8 cellular contexts compared by ENCODE assay signal in the genomic region with DNA sequence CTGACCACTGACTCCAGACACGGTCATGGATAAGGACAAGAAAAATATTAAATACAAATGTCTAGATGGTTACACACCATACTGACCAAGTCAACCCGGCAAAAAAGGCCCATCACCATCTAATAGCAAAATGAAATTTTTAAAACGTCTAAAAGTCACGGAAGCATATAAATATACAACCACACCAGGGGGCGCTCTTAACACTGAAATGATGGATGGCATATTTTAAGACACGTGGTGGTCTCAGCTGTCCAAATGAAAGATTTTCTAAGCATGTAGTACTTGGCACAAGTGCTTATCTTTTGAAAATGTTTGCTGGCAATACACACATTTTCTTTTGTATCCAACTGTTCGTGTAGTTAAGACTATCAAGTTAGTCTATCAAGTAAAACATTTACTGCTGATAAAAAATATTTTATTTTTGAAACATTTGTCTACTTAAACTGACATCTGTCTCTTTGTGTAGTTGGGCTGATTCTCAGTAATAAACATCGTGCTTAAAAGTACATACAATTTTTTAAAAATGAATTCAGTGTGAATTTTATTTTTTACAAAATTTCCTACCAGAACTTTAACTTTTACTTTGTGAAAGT.
DNase-seq lines count a peak whose midpoint lies in the region; ATAC-seq and TF ChIP-seq lines count a peak whose summit lies in the region.

No MANE protein-coding gene starts in this region.

- no peak for TF ChIP-seq POLR2A in prostate gland (IDR thresholded peaks at IDR 0.05)

- no peaks in the 10 kb centered on the region for H3K27me3 ChIP-seq in prostate gland (replicated peaks; ENCODE audit: insufficient read depth)

- no peak overlapping the region for H3K4me3 ChIP-seq in prostate gland

- intact Hi-C loops in prostate gland (cut with DNase I) = loop anchor here (10.0 kb wide), 1 partner anchor 540 kb away; no protein-coding TSS in a partner anchor

- peak in 3 of 4 experiments; percentile 15 to 43 (median 28) for TF ChIP-seq CTCF in prostate gland (IDR thresholded peaks at IDR 0.05)

- H3K9me3 ChIP-seq in prostate gland = no peaks in the 10 kb centered on the region

- H3K27ac ChIP-seq in prostate gland = no peak overlapping the region

- DNase-seq in SIG-M5 treated with dmso at 0.1 percent for 504 hours (lab: John Stamatoyannopoulos, UW; ENCODE audit: unreplicated experiment) = peak; percentile 56
- no peak for DNase-seq in SIG-M5 (lab: John Stamatoyannopoulos, UW)
- DNase-seq in NCI-H446 treated with DMSO at 0.1 percent for 48 hours (lab: John Stamatoyannopoulos, UW) = peak; percentile 61
- DNase-seq in activated CD4-positive, alpha-beta T cell treated with anti-CD3 and anti-CD28 coated beads, Interleukin-2, amount 50 U/mL, for 48 hours = peak; percentile 25 to 47
- DNase-seq in fibroblast of peridontal ligament (ENCODE audit: extremely low read depth) = peak; percentile 76
- peak; percentile 5 for DNase-seq in prostate gland (ENCODE audit: low spot score)

- peak; percentile 59 for ATAC-seq in HG02678 (IDR thresholded peaks at IDR 0.05; ENCODE audit: unreplicated experiment)
- no peak for ATAC-seq in GM21447 (IDR thresholded peaks at IDR 0.05; ENCODE audit: unreplicated experiment)

- no peaks in the 10 kb centered on the region for H3K4me1 ChIP-seq in prostate gland (replicated peaks)

- H3K36me3 ChIP-seq in prostate gland = no peaks in the 10 kb centered on the region

- 8% methylated on average over 8 of the region's 8 CpGs for WGBS in prostate gland
